In genomic region chr19:10432736-10433130, GRCh38 we compare ENCODE assay signal across 11 cellular contexts. TPM values are rescaled to one million over a fixed set of nuclear protein-coding genes. Genes with fewer than 3 reads are reported as not detected.
A peak's percentile ranks its signal among the peaks of the same experiment; 100 is the strongest.
DNase-seq lines count a peak whose midpoint lies in the region; ATAC-seq, FAIRE-seq and TF ChIP-seq lines count a peak whose summit lies in the region.
"Had no signal": no experiment of that assay in that cellular context is flagged by ENCODE, and none has a peak within 500 bp of the region (broad histone marks: within the 10 kb centered on the region; RNA-seq: fewer than 3 reads in every experiment).

No MANE protein-coding gene starts in this region.

- H3K4me2 ChIP-seq in A549 (peak overlapping the region; percentile 79; the same call in 1 of the 3 replicates), astrocyte (ENCODE audit: low read length) (peak overlapping the region; percentile 76)

- H2AFZ ChIP-seq in astrocyte (ENCODE audit: low read depth, low read length) = no peak overlapping the region

- peak overlapping the region; percentile 50 for H3K4me3 Mint-ChIP-seq in astrocyte (ENCODE audit: unreplicated experiment)
- peak overlapping the region; percentile 68 for H3K4me3 Mint-ChIP-seq in memory B cell

- ATAC-seq in A549 (no peak), memory B cell (ENCODE audit: low read depth) (no peak), omental fat pad (ENCODE audit: low FRiP score) (no peak), HG03097 (IDR thresholded peaks at IDR 0.05; ENCODE audit: low FRiP score, unreplicated experiment) (no peak)

- POLR2A ChIA-PET in A549 (lab: Yijun Ruan, JAX) = no interaction called here

- no peaks in the 10 kb centered on the region for H4K20me1 ChIP-seq in astrocyte (ENCODE audit: insufficient read depth, low read length)

- H3K4me1 ChIP-seq in A549 (peaks cover 14% of the 10 kb centered on the region; the same call in 2 of the 3 replicates), astrocyte (ENCODE audit: insufficient read depth, low read length) (peaks cover 10% of the 10 kb centered on the region)

- no peak for TF ChIP-seq POLR2A in A549 (IDR thresholded peaks at IDR 0.05; ENCODE audit: low read length)

- H3K9me3 Mint-ChIP-seq in astrocyte (ENCODE audit: unreplicated experiment) (peaks cover 4% of the 10 kb centered on the region), memory B cell (no peaks in the 10 kb centered on the region)
- H3K9me3 Mint-ChIP-seq: neural crest cell had no signal

- CTCF ChIA-PET in A549 (lab: Yijun Ruan, JAX) = interaction anchor here (0.7 to 1.4 kb wide), 3 partner anchors 8 to 24 kb away, joined by 3 read pairs; no protein-coding TSS in a partner anchor

- no peak for TF ChIP-seq RAD21 in A549 (conservative IDR thresholded peaks at IDR 0.05 in 1 of 2, IDR thresholded peaks at IDR 0.05 in 1 of 2)

- no CpG with 5 or more reads among the region's 2 CpGs for WGBS in A549 (ENCODE audit: missing lambda C conversion rate)

- no peaks in the 10 kb centered on the region for H3K36me3 ChIP-seq in astrocyte (ENCODE audit: insufficient read depth, low read length)

- H3K79me2 ChIP-seq in astrocyte (ENCODE audit: insufficient read depth, low read length) = no peaks in the 10 kb centered on the region

- peaks cover 13% of the 10 kb centered on the region for H3K27me3 ChIP-seq in astrocyte (ENCODE audit: insufficient read depth, low read length)

- no peak for TF ChIP-seq EP300 in A549 (IDR thresholded peaks at IDR 0.05)

- TF ChIP-seq CTCF in A549 (IDR thresholded peaks at IDR 0.05) (no peak), GM13977 (IDR thresholded peaks at IDR 0.05; ENCODE audit: extremely low read depth, insufficient read depth, missing control alignments) (no peak), astrocyte (IDR thresholded peaks at IDR 0.05; ENCODE audit: insufficient read depth, low read depth, low read length) (no peak), omental fat pad (IDR thresholded peaks at IDR 0.05) (no peak)

- H3K27me3 Mint-ChIP-seq in astrocyte (ENCODE audit: low read depth, unreplicated experiment) = peaks cover 51% of the 10 kb centered on the region
- H3K27me3 Mint-ChIP-seq in memory B cell = peaks cover 11% of the 10 kb centered on the region

- H3K36me3 Mint-ChIP-seq in astrocyte (ENCODE audit: low read depth, unreplicated experiment) (peaks cover 2% of the 10 kb centered on the region), memory B cell (no peaks in the 10 kb centered on the region)

- peaks cover 3% of the 10 kb centered on the region for H3K4me1 Mint-ChIP-seq in astrocyte (ENCODE audit: low read depth, unreplicated experiment)
- H3K4me1 Mint-ChIP-seq in memory B cell = peaks cover 33% of the 10 kb centered on the region

- DNase-seq in A549 (ENCODE audit: low read depth in 1 of 2, low spot score in 1 of 2) = no peak
- peak; percentile 21 for DNase-seq in GM13977 (ENCODE audit: low spot score)
- no peak for DNase-seq in astrocyte (ENCODE audit: low read depth)
- DNase-seq in memory B cell (ENCODE audit: low spot score in 2 of 2) = no peak
- no peak for DNase-seq in NCI-H1694 (lab: John Stamatoyannopoulos, UW)
- no peak for DNase-seq in nucleus accumbens (lab: John Stamatoyannopoulos, UW)
- DNase-seq in omental fat pad (ENCODE audit: low spot score) = no peak
- DNase-seq: activated CD4-positive, CD25-positive, alpha-beta regulatory T cell; DMS79 had no signal

- in situ Hi-C loops in GM13977 (cut with MboI; ENCODE audit: low pct_unique_long_range_greater_than_20kb, low sequenced_read_pairs, unreplicated experiment) = no loop called here

- H3K9me3 ChIP-seq in A549 = no peaks in the 10 kb centered on the region
- no peaks in the 10 kb centered on the region for H3K9me3 ChIP-seq in astrocyte (ENCODE audit: insufficient read depth, low read depth, low read length)

- FAIRE-seq in A549 (lab: Jason Lieb, UNC) (no peak), astrocyte (lab: Jason Lieb, UNC) (no peak)

- H3K9ac ChIP-seq in astrocyte (ENCODE audit: low read length) = no peak overlapping the region

- no peak overlapping the region for H3K4me3 ChIP-seq in A549
- H3K4me3 ChIP-seq in astrocyte (ENCODE audit: insufficient read depth, low read depth, low read length) = no peak overlapping the region

- H3K27ac ChIP-seq in A549 (peak overlapping the region in 1 of 2 experiments; percentile 88; a peak in 3 of 6 replicates), astrocyte (ENCODE audit: low read depth, low read length) (no peak overlapping the region)

- H3K27ac Mint-ChIP-seq in astrocyte (ENCODE audit: unreplicated experiment) = no peak overlapping the region
- peak overlapping the region; percentile 53 for H3K27ac Mint-ChIP-seq in memory B cell

TF ChIP-seq in A549, 52 proteins besides CTCF, POLR2A, EP300 and RAD21:
- TF ChIP-seq BCL3 (IDR thresholded peaks at IDR 0.05) = no peak
- no peak for TF ChIP-seq GATA3 (IDR thresholded peaks at IDR 0.05; ENCODE audit: borderline replicate concordance)
- TF ChIP-seq POLR2AphosphoS2 (conservative IDR thresholded peaks at IDR 0.05; ENCODE audit: low read length) = no peak
- TF ChIP-seq HDAC2 (IDR thresholded peaks at IDR 0.05) = no peak
- no peak for TF ChIP-seq KDM1A (IDR thresholded peaks at IDR 0.05; ENCODE audit: low read depth)
- TF ChIP-seq BHLHE40 (IDR thresholded peaks at IDR 0.05; ENCODE audit: low read depth, low read length) = no peak
- no peak for TF ChIP-seq E2F6 (IDR thresholded peaks at IDR 0.05; ENCODE audit: borderline replicate concordance, low read depth)
- no peak for TF ChIP-seq USF2 (IDR thresholded peaks at IDR 0.05)
- TF ChIP-seq CBX8 (IDR thresholded peaks at IDR 0.05) = no peak
- no peak for TF ChIP-seq KDM5A (IDR thresholded peaks at IDR 0.05)
- TF ChIP-seq ZFP36 (IDR thresholded peaks at IDR 0.05; ENCODE audit: borderline replicate concordance, partially characterized antibody) = no peak
- no peak for TF ChIP-seq EHMT2 (IDR thresholded peaks at IDR 0.05; ENCODE audit: low read depth)
- TF ChIP-seq TP53 (CRISPR knock-in tag; IDR thresholded peaks at IDR 0.05) = no peak
- no peak for TF ChIP-seq PHF8 (IDR thresholded peaks at IDR 0.05; ENCODE audit: borderline replicate concordance, low read depth)
- no peak for TF ChIP-seq ELK1 (IDR thresholded peaks at IDR 0.05; ENCODE audit: low read depth, low read length)

RNA-seq across cellular contexts. Expression of gene PDE4A, which starts 12.4 kb away (rescaled TPM):
- polyA plus RNA-seq in A549 (2011; rRNA removed) (1.2 and 2.2 TPM in 2 replicates), A549 (2017; fragmentation: RNase III; extraction: RNeasy Plus Mini Kit Qiagen cat#74134 plus additional on column Dnase treatment) (3.7 to 3.9 TPM (median 3.9 TPM) in 3 replicates)
- 2.4 and 3.5 TPM in 2 replicates for polyA plus RNA-seq in A549 (2012; cell fraction: cytosol; rRNA removed)
- polyA plus RNA-seq in A549 (2012; cell fraction: nucleus; rRNA removed) = 4.6 and 5.4 TPM in 2 replicates
- 5.6 and 7.0 TPM in 2 replicates for polyA minus RNA-seq in A549 (2011; rRNA and poly(A)+ RNA removed)
- total RNA-seq in astrocyte (3.2 and 3.8 TPM in 2 replicates), omental fat pad (10 to 100 TPM in 3 of 4 donors, 1 to 10 TPM in 1; 9.8 to 30.3 (median 16.2) TPM)

RNA-seq across cellular contexts. Expression of gene CDC37, which starts 29.4 kb away (rescaled TPM):
- polyA plus RNA-seq in A549 (2011; rRNA removed) (125 and 152 TPM in 2 replicates), A549 (2017; fragmentation: RNase III; extraction: RNeasy Plus Mini Kit Qiagen cat#74134 plus additional on column Dnase treatment) (214 to 236 TPM (median 220 TPM) in 3 replicates)
- polyA plus RNA-seq in A549 (2012; cell fraction: cytosol; rRNA removed) = 336 and 384 TPM in 2 replicates
- 630 and 656 TPM in 2 replicates for polyA plus RNA-seq in A549 (2012; cell fraction: nucleus; rRNA removed)
- polyA minus RNA-seq in A549 (2011; rRNA and poly(A)+ RNA removed) = 57.2 and 58.2 TPM in 2 replicates
- total RNA-seq in astrocyte (240 TPM in 2 replicates), omental fat pad (100 to 1,000 TPM; 146 to 308 (median 195) TPM)

RNA-seq across cellular contexts. Expression of gene TYK2, which starts 52.4 kb away (rescaled TPM):
- 17.0 and 41.4 TPM in 2 replicates for polyA plus RNA-seq in A549 (2011; rRNA removed)
- polyA plus RNA-seq in A549 (2012; cell fraction: cytosol; rRNA removed) = 45.6 and 49.9 TPM in 2 replicates
- polyA plus RNA-seq in A549 (2012; cell fraction: nucleus; rRNA removed) = 275 and 321 TPM in 2 replicates
- 51.9 to 65.6 TPM (median 57.1 TPM) in 3 replicates for polyA plus RNA-seq in A549 (2017; fragmentation: RNase III; extraction: RNeasy Plus Mini Kit Qiagen cat#74134 plus additional on column Dnase treatment)
- polyA minus RNA-seq in A549 (2011; rRNA and poly(A)+ RNA removed) = 29.5 and 37.4 TPM in 2 replicates
- total RNA-seq in astrocyte = 76.5 and 82.7 TPM in 2 replicates
- 100 to 1,000 TPM in 1 of 4 donors, 10 to 100 TPM in 3; 60.2 to 137 (median 76.9) TPM for total RNA-seq in omental fat pad
